In the genomic region with DNA sequence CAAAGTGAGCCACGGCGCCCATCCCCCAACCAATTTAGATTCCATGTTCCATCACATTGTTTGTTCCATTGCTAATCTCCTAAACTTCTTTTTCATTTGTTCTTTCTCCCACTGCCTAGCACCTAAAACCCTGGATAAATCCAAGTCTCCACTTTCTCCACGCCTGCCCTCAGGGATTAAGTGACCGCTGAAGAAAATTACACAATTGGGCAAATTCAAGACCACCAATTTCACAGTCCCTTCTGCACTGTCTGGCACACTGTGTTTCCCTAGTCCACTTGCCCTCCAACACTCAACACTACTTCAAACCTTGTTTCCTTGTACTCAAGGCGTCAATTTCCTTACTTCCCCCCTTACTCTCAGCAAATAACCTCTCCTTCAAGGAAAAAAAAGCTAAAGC, we compare ENCODE assay signal across 25 cellular contexts.
"Had no signal": no experiment of that assay in that cellular context is flagged by ENCODE, and none has a peak within 500 bp of the region (broad histone marks: within the 10 kb centered on the region; RNA-seq: fewer than 3 reads in every experiment).

No MANE protein-coding gene starts in this region.

- H3K79me2 ChIP-seq: hepatocyte had no signal

- H3K4me3 ChIP-seq: hepatocyte, left ventricle myocardium inferior, lung, ovary, right atrium auricular region, skin epidermis, suprapubic skin, thoracic aorta, tibial artery, upper lobe of right lung had no signal

- H3K4me2 ChIP-seq: hepatocyte had no signal

- H3K36me3 Mint-ChIP-seq: mesothelial cell of epicardium; naive B cell; natural killer cell treated with Interleukin-12 subunit alpha and Interleukin-12 subunit beta and Interleukin-15 and Interleukin-18, amount 100 ng/mL, for 72 hours had no signal

- H3K4me1 ChIP-seq: left ventricle myocardium inferior, right atrium auricular region, suprapubic skin, tibial artery, upper lobe of right lung had no signal

- H3K27ac Mint-ChIP-seq: mesothelial cell of epicardium; natural killer cell treated with Interleukin-12 subunit alpha and Interleukin-12 subunit beta and Interleukin-15 and Interleukin-18, amount 100 ng/mL, for 72 hours; progenitor cell of endocrine pancreas; stimulated activated naive CD8-positive, alpha-beta T cell treated with anti-CD3 and anti-CD28 coated beads, Interleukin-15, Interleukin-2, amounts not matched to agents 100 ng/mL and 50 ng/mL, for 24 hours had no signal

- H3K27me3 ChIP-seq: hepatocyte, ovary, right atrium auricular region, suprapubic skin, tibial artery, upper lobe of right lung had no signal

- H3K27me3 Mint-ChIP-seq: naive B cell; natural killer cell treated with Interleukin-12 subunit alpha and Interleukin-12 subunit beta and Interleukin-15 and Interleukin-18, amount 100 ng/mL, for 72 hours; progenitor cell of endocrine pancreas; stimulated activated naive CD8-positive, alpha-beta T cell treated with anti-CD3 and anti-CD28 coated beads, Interleukin-15, Interleukin-2, amounts not matched to agents 100 ng/mL and 50 ng/mL, for 24 hours had no signal

- H3K9me3 Mint-ChIP-seq: natural killer cell treated with Interleukin-12 subunit alpha and Interleukin-12 subunit beta and Interleukin-15 and Interleukin-18, amount 100 ng/mL, for 72 hours; stimulated activated naive CD8-positive, alpha-beta T cell treated with anti-CD3 and anti-CD28 coated beads, Interleukin-15, Interleukin-2, amounts not matched to agents 100 ng/mL and 50 ng/mL, for 24 hours had no signal

- H2AFZ ChIP-seq: hepatocyte had no signal

- DNase-seq: islet precursor cell; left ventricle myocardium inferior; mesendoderm; naive B cell; ovary; stimulated activated CD4-positive, alpha-beta T cell treated with anti-CD3 and anti-CD28 coated beads, Interleukin-12 subunit alpha, Interleukin-12 subunit beta, amount 100 ng/mL, for 4 hours; stimulated activated CD4-positive, alpha-beta T cell treated with anti-CD3 and anti-CD28 coated beads, Interleukin-15, amount 100 ng/mL, for 24 hours; stimulated activated CD4-positive, alpha-beta T cell treated with anti-CD3 and anti-CD28 coated beads, Interleukin-2, amount 100 ng/mL, for 24 hours; stimulated activated CD4-positive, alpha-beta T cell treated with anti-CD3 and anti-CD28 coated beads, Interleukin-4, amount 100 ng/mL, for 1 hour; stimulated activated naive CD4-positive, alpha-beta T cell; tibial artery; trophoblast cell; upper lobe of right lung had no signal

- H3K36me3 ChIP-seq: left ventricle myocardium inferior, ovary, right atrium auricular region, suprapubic skin, thoracic aorta, tibial artery, upper lobe of right lung had no signal

- FAIRE-seq: urothelium cell line had no signal

- H3K4me3 Mint-ChIP-seq: mesothelial cell of epicardium; naive B cell; natural killer cell treated with Interleukin-12 subunit alpha and Interleukin-12 subunit beta and Interleukin-15 and Interleukin-18, amount 100 ng/mL, for 72 hours; stimulated activated naive CD8-positive, alpha-beta T cell treated with anti-CD3 and anti-CD28 coated beads, Interleukin-15, Interleukin-2, amounts not matched to agents 100 ng/mL and 50 ng/mL, for 24 hours had no signal

- H3K9me3 ChIP-seq: left ventricle myocardium inferior, ovary, right atrium auricular region, suprapubic skin, thoracic aorta, tibial artery, upper lobe of right lung had no signal

- ATAC-seq: natural killer cell treated with Interleukin-12 subunit alpha and Interleukin-12 subunit beta and Interleukin-15 and Interleukin-18, amount 100 ng/mL, for 72 hours; sciatic nerve; upper lobe of right lung had no signal

- H3K27ac ChIP-seq: hepatocyte, left ventricle myocardium inferior, ovary, right atrium auricular region, skin epidermis, suprapubic skin, thoracic aorta, tibial artery, upper lobe of right lung had no signal
